In genomic region chr5:64696414-64696813, GRCh38 we compare ENCODE assay signal across 12 cellular contexts. TPM values are rescaled to one million over a fixed set of nuclear protein-coding genes. Genes with fewer than 3 reads are reported as not detected.
"Had no signal": no experiment of that assay in that cellular context is flagged by ENCODE, and none has a peak within 500 bp of the region (broad histone marks: within the 10 kb centered on the region; RNA-seq: fewer than 3 reads in every experiment).

No MANE protein-coding gene starts in this region.

RNA-seq across cellular contexts. Expression of gene SHISAL2B, which starts 6.1 kb away (rescaled TPM):
- total RNA-seq: activated B cell treated with CpG ODN at 0.5 μM for 24 hours; activated CD4-positive, alpha-beta memory T cell treated with anti-CD3 and anti-CD28 coated beads for 36 hours; activated CD4-positive, alpha-beta memory T cell treated with anti-CD3 and anti-CD28 coated beads, Interleukin-2, amount 10 ng/mL, durations not matched to agents 7 days and 5 days; activated CD4-positive, alpha-beta T cell treated with anti-CD3 and anti-CD28 coated beads for 36 hours; activated CD4-positive, alpha-beta T cell treated with anti-CD3 and anti-CD28 coated beads, Interleukin-2, amount 10 ng/mL, durations not matched to agents 24 days and 14 days; activated CD4-positive, alpha-beta T cell treated with anti-CD3 and anti-CD28 coated beads, Interleukin-2, amount 10 ng/mL, durations not matched to agents 7 days and 5 days; activated CD8-positive, alpha-beta memory T cell treated with anti-CD3 and anti-CD28 coated beads for 36 hours; activated CD8-positive, alpha-beta memory T cell treated with anti-CD3 and anti-CD28 coated beads, Interleukin-2, amount 10 ng/mL, durations not matched to agents 7 days and 5 days; activated CD8-positive, alpha-beta T cell treated with anti-CD3 and anti-CD28 coated beads for 36 hours; activated CD8-positive, alpha-beta T cell treated with anti-CD3 and anti-CD28 coated beads, Interleukin-2, amount 10 ng/mL, durations not matched to agents 7 days and 5 days; T-helper 17 cell; T-helper 2 cell treated with Interferon-gamma antibody and Interleukin-4, amounts not matched to agents 100 ng/mL and 5 ng/mL, for 36 hours had no signal
